8 cellular contexts compared by ENCODE assay signal in genomic region chr12:23851602-23852001, GRCh38.
"Had no signal": no experiment of that assay in that cellular context is flagged by ENCODE, and none has a peak within 500 bp of the region (broad histone marks: within the 10 kb centered on the region; RNA-seq: fewer than 3 reads in every experiment).

No MANE protein-coding gene starts in this region.

- H2AFZ ChIP-seq: GM23248 had no signal

- DNase-seq: GM23248, GOT3, H7, HFFc6, KG1 had no signal

- H3K27ac ChIP-seq: GM23248, HL-60 had no signal

- ATAC-seq: HCT116 had no signal

- H3K4me3 ChIP-seq: GM23248, HAP-1 had no signal

- H3K36me3 ChIP-seq: HAP-1 had no signal

- H3K9me3 ChIP-seq: HAP-1 had no signal

- H3K9ac ChIP-seq: GM23248 had no signal
